Comparison of ENCODE assay signal across 9 cellular contexts in genomic region chr12:10363922-10364838, GRCh38. TPM values are rescaled to one million over a fixed set of nuclear protein-coding genes. Genes with fewer than 3 reads are reported as not detected.
DNase-seq lines count a peak whose midpoint lies in the region; ATAC-seq and TF ChIP-seq lines count a peak whose summit lies in the region.
"Had no signal": no experiment of that assay in that cellular context is flagged by ENCODE, and none has a peak within 500 bp of the region (broad histone marks: within the 10 kb centered on the region; RNA-seq: fewer than 3 reads in every experiment).

No MANE protein-coding gene starts in this region.

- no peaks in the 10 kb centered on the region for H4K20me1 ChIP-seq in DND-41 (ENCODE audit: insufficient read depth, low read length)

- CTCF ChIA-PET in MCF 10A (lab: Yijun Ruan, JAX): interaction anchor here (0.6 to 4.6 kb wide), 10 partner anchors 28 to 360 kb away, joined by 3 to 35 read pairs (median 16); no protein-coding TSS in a partner anchor

- H3K36me3 ChIP-seq in DND-41 (ENCODE audit: insufficient read depth, low read length): no peaks in the 10 kb centered on the region

- ATAC-seq in DND-41 (ENCODE audit: insufficient read depth, low read depth): peak; percentile 65
- ATAC-seq in GM19395 (IDR thresholded peaks at IDR 0.05; ENCODE audit: unreplicated experiment): peak; percentile 93
- peak; percentile 90 for ATAC-seq in HG03342 (IDR thresholded peaks at IDR 0.05; ENCODE audit: unreplicated experiment)

- no peaks in the 10 kb centered on the region for H3K79me2 ChIP-seq in DND-41 (ENCODE audit: insufficient read depth, low read length)

- H3K9me3 Mint-ChIP-seq in MCF 10A (ENCODE audit: unreplicated experiment): peaks cover 8% of the 10 kb centered on the region

- H3K27ac Mint-ChIP-seq in MCF 10A (ENCODE audit: low read depth, unreplicated experiment): no peak overlapping the region
- H3K27ac Mint-ChIP-seq: activated naive CD8-positive, alpha-beta T cell had no signal

- no peaks in the 10 kb centered on the region for H3K27me3 ChIP-seq in DND-41 (ENCODE audit: insufficient read depth, low read length, poor library complexity)

- TSS peak; percentile 31 for BruUV-seq in MCF 10A (replicated peaks; lab: Mats Ljungman, UMichigan)

- H3K9me3 ChIP-seq in DND-41 (ENCODE audit: insufficient read depth, low read length, severe bottlenecking): no peaks in the 10 kb centered on the region

- peaks cover 34% of the 10 kb centered on the region for H3K4me1 ChIP-seq in DND-41 (ENCODE audit: insufficient read depth, low read length)

- H3K4me3 Mint-ChIP-seq in MCF 10A (ENCODE audit: unreplicated experiment): no peak overlapping the region
- H3K4me3 Mint-ChIP-seq: activated naive CD8-positive, alpha-beta T cell had no signal

- peaks cover 22% of the 10 kb centered on the region for H3K4me1 Mint-ChIP-seq in MCF 10A (ENCODE audit: insufficient read depth, unreplicated experiment)

- POLR2A ChIA-PET in MCF 10A (lab: Yijun Ruan, JAX): interaction anchor here (0.8 to 5.9 kb wide), 16 partner anchors 10 to 1667 kb away, joined by 3 to 135 read pairs (median 6); partner anchors contain the start of genes GABARAPL1, KLRC3, MAGOHB and RIMKLB

- H2AFZ ChIP-seq in DND-41 (ENCODE audit: low read depth, low read length): peak overlapping the region; percentile 98

- intact Hi-C loops in MCF 10A (cut with micrococcal nuclease): loop anchor here (1.0 to 2.0 kb wide), 4 partner anchors 25 to 129 kb away; no protein-coding TSS in a partner anchor

- TF ChIP-seq CTCF in DND-41 (IDR thresholded peaks at IDR 0.05; ENCODE audit: borderline replicate concordance, extremely low read depth, low read length, poor library complexity, severe bottlenecking): no peak
- TF ChIP-seq CTCF in MCF 10A (IDR thresholded peaks at IDR 0.05; ENCODE audit: unreplicated experiment): no peak

- H3K4me3 ChIP-seq in DND-41 (ENCODE audit: low read depth in 1 of 2, low read length in 2 of 2): peak overlapping the region; percentile 18 to 62

- H3K36me3 Mint-ChIP-seq in MCF 10A (ENCODE audit: insufficient read depth, unreplicated experiment): peaks cover 7% of the 10 kb centered on the region

- peak overlapping the region; percentile 66 for H3K9ac ChIP-seq in DND-41 (ENCODE audit: low read depth, low read length)

- H3K27me3 Mint-ChIP-seq in MCF 10A (ENCODE audit: insufficient read depth, unreplicated experiment): no peaks in the 10 kb centered on the region
- H3K27me3 Mint-ChIP-seq: activated naive CD8-positive, alpha-beta T cell had no signal

- H3K4me2 ChIP-seq in DND-41 (ENCODE audit: insufficient read depth, low read length): peak overlapping the region; percentile 87

- H3K27ac ChIP-seq in DND-41 (ENCODE audit: low read length): peak overlapping the region; percentile 93

- DNase-seq in DND-41 (peak; percentile 52), OCI-M1 (lab: John Stamatoyannopoulos, UW) (peak; percentile 91), MCF 10A (ENCODE audit: unreplicated experiment) (peak; percentile 70), inferior parietal cortex (ENCODE audit: extremely low spot score) (peak; percentile 78)
- peak; percentile 16 for DNase-seq in stimulated activated CD4-positive, alpha-beta T cell treated with anti-CD3 and anti-CD28 coated beads, Interleukin-4, amount 100 ng/mL, for 24 hours
- DNase-seq in effector CD8-positive, alpha-beta T cell (lab: John Stamatoyannopoulos, UW): no peak

RNA-seq across cellular contexts. Expression of gene KLRK1, which starts 25.7 kb away (rescaled TPM):
- total RNA-seq in MCF 10A (2022): 0.54 and 2.3 TPM in 2 replicates

RNA-seq across cellular contexts. Expression of gene KLRC4, which starts 45.4 kb away (rescaled TPM):
- total RNA-seq in MCF 10A (2022): 0.66 and 0.84 TPM in 2 replicates

RNA-seq across cellular contexts. Expression of gene KLRC3, which starts 56.2 kb away (rescaled TPM):
- 0.81 and 2.3 TPM in 2 replicates for total RNA-seq in MCF 10A (2022)

RNA-seq across cellular contexts. Expression of gene KLRD1, which starts 56.5 kb away (rescaled TPM):
- not detected in 2 replicates for total RNA-seq in MCF 10A (2022)
